Comparison of ENCODE assay signal across 10 cellular contexts in genomic region chr2:149664896-149665295, GRCh38.
"Had no signal": no experiment of that assay in that cellular context is flagged by ENCODE, and none has a peak within 500 bp of the region (broad histone marks: within the 10 kb centered on the region; RNA-seq: fewer than 3 reads in every experiment).

No MANE protein-coding gene starts in this region.

- H3K4me3 ChIP-seq: GM23248, GM23338, HAP-1 had no signal

- DNase-seq: GM23248, GOT3, H7, H9, HCEC 1CT, HFFc6 had no signal

- H3K9ac ChIP-seq: GM23248 had no signal

- H3K4me2 ChIP-seq: GM23338 had no signal

- H3K36me3 ChIP-seq: HAP-1 had no signal

- H2AFZ ChIP-seq: GM23248, GM23338 had no signal

- H3K27ac ChIP-seq: GM23248 had no signal

- FAIRE-seq: H54 had no signal

- ATAC-seq: GM23338, HCT116 had no signal

- H3K9me3 Mint-ChIP-seq: HFFc6 had no signal

- H3K27ac Mint-ChIP-seq: GM23338, HFFc6 had no signal

- H3K9me3 ChIP-seq: HAP-1 had no signal

- H3K4me1 ChIP-seq: HAP-1 had no signal

- H3K4me3 Mint-ChIP-seq: GM23338, H9, HFFc6 had no signal
